ENCODE assay signal across 10 cellular contexts in the genomic region with DNA sequence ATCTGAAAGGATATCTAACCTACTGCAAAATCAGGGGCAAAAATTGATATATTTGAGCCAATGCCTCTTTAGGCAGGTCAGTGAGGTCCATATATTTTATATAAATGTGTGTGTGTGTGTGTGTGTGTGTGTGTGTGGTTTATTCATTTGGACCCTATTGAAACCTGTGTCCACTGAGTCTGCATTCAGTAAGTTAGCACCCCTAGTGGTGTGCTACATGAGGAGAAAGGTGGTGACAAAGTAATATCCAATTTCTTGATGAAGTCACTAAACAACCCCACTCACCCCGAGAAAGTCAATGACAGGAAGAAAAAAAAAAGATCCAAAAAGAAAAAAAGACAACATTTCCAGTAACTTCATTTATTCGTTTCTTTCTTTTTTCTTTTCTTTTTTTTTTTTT. TPM values are rescaled to one million over a fixed set of nuclear protein-coding genes. Genes with fewer than 3 reads are reported as not detected.
DNase-seq lines count a peak whose midpoint lies in the region; ATAC-seq, FAIRE-seq and TF ChIP-seq lines count a peak whose summit lies in the region.
"Had no signal": no experiment of that assay in that cellular context is flagged by ENCODE, and none has a peak within 500 bp of the region (broad histone marks: within the 10 kb centered on the region; RNA-seq: fewer than 3 reads in every experiment).

No MANE protein-coding gene starts in this region.

- no peak overlapping the region for H4K91ac ChIP-seq in mesenchymal stem cell (ENCODE audit: low read length)

- no peak overlapping the region for H2BK12ac ChIP-seq in mesenchymal stem cell (ENCODE audit: low read length in 2 of 2)

- H2BK15ac ChIP-seq in mesenchymal stem cell (ENCODE audit: low read depth, poor library complexity, severe bottlenecking) = no peak overlapping the region

- peaks cover 57 to 74% (median 63%) of the 10 kb centered on the region in 10 experiments for H3K4me1 ChIP-seq in BLaER1 treated with 17β-estradiol and CSF1 and Interleukin-3, amounts not matched to agents 10 nM and 100 nM
- peaks cover 3% of the 10 kb centered on the region for H3K4me1 ChIP-seq in mesenchymal stem cell (ENCODE audit: control insufficient read depth, insufficient read depth, low read depth, low read length)

- H3K9me3 ChIP-seq in BLaER1 treated with 17β-estradiol and CSF1 and Interleukin-3, amounts not matched to agents 10 nM and 100 nM (replicated peaks in 1 of 11) = peaks cover 0 to 13% (median 0%) of the 10 kb centered on the region in 11 experiments; a peak in 3 of 22 replicates
- H3K9me3 ChIP-seq in mesenchymal stem cell (ENCODE audit: control insufficient read depth, low read length) = no peaks in the 10 kb centered on the region

- peaks cover 54% of the 10 kb centered on the region for H3K36me3 Mint-ChIP-seq in activated T-helper 17 cell treated with anti-CD3 and anti-CD28 coated beads, Interleukin-2, amount 50 U/mL, for 72 hours (ENCODE audit: low read depth)

- peak overlapping the region; percentile 69 for H3K4me3 Mint-ChIP-seq in activated T-helper 17 cell treated with anti-CD3 and anti-CD28 coated beads, Interleukin-2, amount 50 U/mL, for 72 hours
- H3K4me3 Mint-ChIP-seq: memory B cell had no signal

- H2BK120ac ChIP-seq in mesenchymal stem cell (ENCODE audit: low read depth, low read length) = no peak overlapping the region

- H3K79me1 ChIP-seq in mesenchymal stem cell (replicated peaks; ENCODE audit: low read length, poor library complexity, severe bottlenecking) = no peaks in the 10 kb centered on the region

- H3K14ac ChIP-seq in mesenchymal stem cell (ENCODE audit: low read length in 2 of 2) = no peak overlapping the region

- H4K20me1 ChIP-seq in BLaER1 treated with 17β-estradiol and CSF1 and Interleukin-3, amounts not matched to agents 10 nM and 100 nM = peaks cover 16 to 84% (median 53%) of the 10 kb centered on the region in 11 experiments; a peak in 21 of 22 replicates

- peak; percentile 60 for TF ChIP-seq CTCF in GM13977 (IDR thresholded peaks at IDR 0.05; ENCODE audit: extremely low read depth, insufficient read depth, missing control alignments)

- H3K9me3 Mint-ChIP-seq in activated T-helper 17 cell treated with anti-CD3 and anti-CD28 coated beads, Interleukin-2, amount 50 U/mL, for 72 hours = no peaks in the 10 kb centered on the region
- H3K9me3 Mint-ChIP-seq: memory B cell had no signal

- peaks cover 49% of the 10 kb centered on the region for H3K4me1 Mint-ChIP-seq in activated T-helper 17 cell treated with anti-CD3 and anti-CD28 coated beads, Interleukin-2, amount 50 U/mL, for 72 hours

- no peak overlapping the region for H2AK5ac ChIP-seq in mesenchymal stem cell (ENCODE audit: low read length, severe bottlenecking)

- FAIRE-seq in GM19239 (lab: Jason Lieb, UNC) = no peak

- H3K27ac ChIP-seq in BLaER1 treated with 17β-estradiol and CSF1 and Interleukin-3, amounts not matched to agents 10 nM and 100 nM = peak overlapping the region in 3 of 11 experiments; percentile 11 to 95 (median 44); a peak in 1 of 22 replicates
- H3K27ac ChIP-seq in mesenchymal stem cell (ENCODE audit: low read length, poor library complexity, severe bottlenecking) (no peak overlapping the region), substantia nigra (ENCODE audit: low read depth, low read length, poor library complexity, severe bottlenecking) (no peak overlapping the region)

- H3K9ac ChIP-seq in BLaER1 treated with 17β-estradiol and CSF1 and Interleukin-3, amounts not matched to agents 10 nM and 100 nM = no peak overlapping the region
- no peak overlapping the region for H3K9ac ChIP-seq in mesenchymal stem cell (ENCODE audit: low read length)

- in situ Hi-C loops in GM13977 (cut with MboI; ENCODE audit: low pct_unique_long_range_greater_than_20kb, low sequenced_read_pairs, unreplicated experiment) = no loop called here

- peak overlapping the region in 8 of 11 experiments; percentile 68 to 96 (median 94); a peak in 16 of 22 replicates for H3K4me2 ChIP-seq in BLaER1 treated with 17β-estradiol and CSF1 and Interleukin-3, amounts not matched to agents 10 nM and 100 nM
- no peak overlapping the region for H3K4me2 ChIP-seq in mesenchymal stem cell (ENCODE audit: low read length, poor library complexity, severe bottlenecking)

- H3K18ac ChIP-seq in mesenchymal stem cell (ENCODE audit: low read depth in 1 of 2, low read length in 2 of 2) = no peak overlapping the region

- H3K4ac ChIP-seq in mesenchymal stem cell (ENCODE audit: low read depth in 1 of 2, low read length in 2 of 2) = no peak overlapping the region

- H3K27me3 Mint-ChIP-seq in activated T-helper 17 cell treated with anti-CD3 and anti-CD28 coated beads, Interleukin-2, amount 50 U/mL, for 72 hours = no peaks in the 10 kb centered on the region
- H3K27me3 Mint-ChIP-seq: memory B cell had no signal

- no peak for DNase-seq in GM13977 (ENCODE audit: low spot score)
- peak; percentile 42 for DNase-seq in mesenchymal stem cell
- DNase-seq in GM19239 (ENCODE audit: insufficient read length, low spot score) = no peak
- no peak for DNase-seq in substantia nigra (lab: John Stamatoyannopoulos, UW)
- DNase-seq in NCI-H2107 (lab: John Stamatoyannopoulos, UW) = no peak
- DNase-seq in NCI-H345 treated with DMSO at 0.1 percent for 48 hours (lab: John Stamatoyannopoulos, UW; ENCODE audit: unreplicated experiment) = no peak
- DNase-seq: activated naive CD4-positive, alpha-beta T cell had no signal

- no peaks in the 10 kb centered on the region for H3K27me3 ChIP-seq in BLaER1 treated with 17β-estradiol and CSF1 and Interleukin-3, amounts not matched to agents 10 nM and 100 nM
- H3K27me3 ChIP-seq in mesenchymal stem cell (ENCODE audit: control insufficient read depth in 1 of 2, insufficient read depth in 1 of 2, low read length in 2 of 2) = no peaks in the 10 kb centered on the region

- H4K8ac ChIP-seq in mesenchymal stem cell (ENCODE audit: low read length) = no peak overlapping the region

- no peak overlapping the region for H2BK5ac ChIP-seq in mesenchymal stem cell (ENCODE audit: low read depth, low read length, poor library complexity, severe bottlenecking)

- WGBS in mesenchymal stem cell = 20% methylated on average over 1 of the region's 2 CpGs

- H3K4me3 ChIP-seq in BLaER1 treated with 17β-estradiol and CSF1 and Interleukin-3, amounts not matched to agents 10 nM and 100 nM = no peak overlapping the region
- no peak overlapping the region for H3K4me3 ChIP-seq in mesenchymal stem cell (ENCODE audit: insufficient read depth in 1 of 2, low read depth in 1 of 2, low read length in 2 of 2)

- H2AFZ ChIP-seq in mesenchymal stem cell (ENCODE audit: low read depth, low read length) = no peak overlapping the region

- H3K27ac Mint-ChIP-seq in activated T-helper 17 cell treated with anti-CD3 and anti-CD28 coated beads, Interleukin-2, amount 50 U/mL, for 72 hours = peak overlapping the region; percentile 80

- H3K23ac ChIP-seq in mesenchymal stem cell (ENCODE audit: low read length in 2 of 2) = no peak overlapping the region

- no peak for ATAC-seq in activated T-helper 17 cell treated with anti-CD3 and anti-CD28 coated beads, Interleukin-2, amount 50 U/mL, for 72 hours (replicated peaks)

- H3K36me3 ChIP-seq in BLaER1 treated with 17β-estradiol and CSF1 and Interleukin-3, amounts not matched to agents 10 nM and 100 nM = peaks cover 0 to 18% (median 9%) of the 10 kb centered on the region in 11 experiments; a peak in 10 of 22 replicates
- H3K36me3 ChIP-seq in mesenchymal stem cell (ENCODE audit: control insufficient read depth in 1 of 2, insufficient read depth in 2 of 2, low read depth in 1 of 2, low read length in 2 of 2) = peaks cover 0 to 3% of the 10 kb centered on the region in 2 experiments

RNA-seq across cellular contexts. Expression of a gene that starts 4.1 kb away (rescaled TPM):
- 10 to 100 TPM; 48.1 to 51.4 TPM for total RNA-seq in activated T-helper 17 cell treated with anti-CD3 and anti-CD28 coated beads, Interleukin-2, amount 50 U/mL, for 72 hours
- polyA plus RNA-seq in mesenchymal stem cell (2013, experiment 1 of 2) = 30.2 TPM
- polyA plus RNA-seq in mesenchymal stem cell (2013, experiment 2 of 2) = 28.7 TPM
